21 cellular contexts compared by ENCODE assay signal in genomic region chr11:46065681-46066080, GRCh38.
"Had no signal": no experiment of that assay in that cellular context is flagged by ENCODE, and none has a peak within 500 bp of the region (broad histone marks: within the 10 kb centered on the region; RNA-seq: fewer than 3 reads in every experiment).

No MANE protein-coding gene starts in this region.

- H3K27me3 ChIP-seq: adrenal gland, heart right ventricle, ovary, stomach, testis, upper lobe of right lung had no signal

- H3K4me1 Mint-ChIP-seq: activated B cell treated with CpG ODN at 0.5 μM for 24 hours had no signal

- H3K27ac Mint-ChIP-seq: activated B cell treated with CpG ODN at 0.5 μM for 24 hours; activated T-helper 1 cell treated with anti-CD3 and anti-CD28 coated beads, Interleukin-12 subunit alpha, Interleukin-12 subunit beta, Interleukin-2, Interleukin-4 antibody, amounts not matched to agents 30 ng/mL and 10 ng/mL and 1 ng/mL, durations not matched to agents 14 hours and 24 hours and 36 hours; endodermal cell; T-helper 2 cell treated with Interferon-gamma antibody and Interleukin-4, amounts not matched to agents 5 μg/mL and 100 μg/mL, for 36 hours had no signal

- H3K9me3 ChIP-seq: adrenal gland, heart right ventricle, ovary, psoas muscle, stomach, testis, upper lobe of right lung had no signal

- H3K27me3 Mint-ChIP-seq: activated B cell treated with CpG ODN at 0.5 μM for 24 hours; naive thymus-derived CD4-positive, alpha-beta T cell had no signal

- H3K4me3 Mint-ChIP-seq: activated B cell treated with CpG ODN at 0.5 μM for 24 hours; activated T-helper 1 cell treated with anti-CD3 and anti-CD28 coated beads, Interleukin-12 subunit alpha, Interleukin-12 subunit beta, Interleukin-2, Interleukin-4 antibody, amounts not matched to agents 30 ng/mL and 10 ng/mL and 1 ng/mL, durations not matched to agents 14 hours and 24 hours and 36 hours; endodermal cell; naive thymus-derived CD4-positive, alpha-beta T cell; T-helper 2 cell treated with Interferon-gamma antibody and Interleukin-4, amounts not matched to agents 5 μg/mL and 100 μg/mL, for 36 hours had no signal

- H3K36me3 ChIP-seq: ovary had no signal

- ATAC-seq: activated naive CD4-positive, alpha-beta T cell treated with anti-CD3 and anti-CD28 coated beads, Interleukin-2, amount 50 U/mL, for 72 hours; heart right ventricle; naive thymus-derived CD4-positive, alpha-beta T cell; right cardiac atrium; upper lobe of right lung had no signal

- H3K9me3 Mint-ChIP-seq: activated B cell treated with CpG ODN at 0.5 μM for 24 hours; activated naive CD4-positive, alpha-beta T cell treated with anti-CD3 and anti-CD28 coated beads, Interleukin-2, amount 50 U/mL, for 72 hours; activated T-helper 1 cell treated with anti-CD3 and anti-CD28 coated beads, Interleukin-12 subunit alpha, Interleukin-12 subunit beta, Interleukin-2, Interleukin-4 antibody, amounts not matched to agents 30 ng/mL and 10 ng/mL and 1 ng/mL, durations not matched to agents 14 hours and 24 hours and 36 hours; naive thymus-derived CD4-positive, alpha-beta T cell; T-helper 2 cell treated with Interferon-gamma antibody and Interleukin-4, amounts not matched to agents 5 μg/mL and 100 μg/mL, for 36 hours had no signal

- H3K4me3 ChIP-seq: adrenal gland, heart right ventricle, ovary, psoas muscle, stomach, testis, upper lobe of right lung had no signal

- H3K27ac ChIP-seq: adrenal gland, heart right ventricle, ovary, psoas muscle, stomach, testis, upper lobe of right lung had no signal

- DNase-seq: activated B cell treated with CpG ODN at 0.5 μM for 24 hours; activated CD4-positive, alpha-beta T cell treated with anti-CD3 and anti-CD28 coated beads for 48 hours; activated CD8-positive, alpha-beta memory T cell treated with anti-CD3 and anti-CD28 coated beads, Interleukin-2, amount 50 U/mL, for 4 hours; activated gamma-delta T cell treated with Interleukin-2 at 50 U/mL for 16 hours; adrenal gland; endodermal cell; erythroblast; heart right ventricle; mesendoderm; naive thymus-derived CD4-positive, alpha-beta T cell; ovary; psoas muscle; right cardiac atrium; stimulated activated CD4-positive, alpha-beta T cell treated with anti-CD3 and anti-CD28 coated beads, Interleukin-15, amount 100 ng/mL, for 24 hours; stimulated activated CD4-positive, alpha-beta T cell treated with anti-CD3 and anti-CD28 coated beads, Interleukin-2, amount 100 ng/mL, for 48 hours; stomach; testis; upper lobe of right lung had no signal

- H3K4me1 ChIP-seq: testis, upper lobe of right lung had no signal
